In the genomic region with DNA sequence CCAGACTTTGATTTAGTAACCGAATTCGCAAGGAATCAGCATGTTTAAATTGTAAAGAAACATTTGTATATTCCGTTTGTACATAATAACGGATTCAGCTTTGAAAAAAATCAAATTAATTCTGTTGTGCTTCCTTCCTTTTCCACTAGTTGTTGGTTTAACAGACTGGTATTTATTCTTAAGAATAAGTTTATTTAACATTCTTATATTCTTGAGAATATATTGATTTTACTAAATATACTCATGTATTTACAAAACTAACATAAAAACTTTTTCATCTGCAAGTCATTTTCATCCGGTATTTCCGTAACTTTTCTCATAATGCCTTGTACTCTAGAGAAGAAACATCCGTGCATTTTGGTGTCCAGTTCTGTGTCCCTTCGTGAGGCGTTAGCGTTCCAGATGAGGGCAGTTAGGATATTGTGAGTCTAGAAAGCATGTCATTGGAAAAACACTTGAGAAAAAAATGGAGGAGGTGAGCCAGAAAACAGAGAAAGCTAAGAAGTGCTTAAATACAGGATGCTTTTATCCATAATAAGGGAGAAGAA, we compare ENCODE assay signal across 8 cellular contexts. TPM values are rescaled to one million over a fixed set of nuclear protein-coding genes. Genes with fewer than 3 reads are reported as not detected.
DNase-seq lines count a peak whose midpoint lies in the region; ATAC-seq and TF ChIP-seq lines count a peak whose summit lies in the region.

No MANE protein-coding gene starts in this region.

- ATAC-seq in SK-N-SH treated with all-trans-retinoic acid at 6 μM for 48 hours (no peak), gastroesophageal sphincter (no peak), HG02973 (IDR thresholded peaks at IDR 0.05; ENCODE audit: unreplicated experiment) (no peak), HG02610 (IDR thresholded peaks at IDR 0.05; ENCODE audit: unreplicated experiment) (no peak)

- H3K9ac ChIP-seq in SK-N-SH (peak overlapping the region; percentile 83), skeletal muscle tissue (ENCODE audit: low read depth in 1 of 3, low read length in 3 of 3) (peak overlapping the region; percentile 77 to 93 (median 88))

- TF ChIP-seq CTCF in SK-N-SH (IDR thresholded peaks at IDR 0.05) (peak; percentile 27; the same call in 1 of the 2 replicates), VCaP (conservative IDR thresholded peaks at IDR 0.05) (no peak), gastroesophageal sphincter (IDR thresholded peaks at IDR 0.05) (peak in 2 of 4 experiments; percentile 3 to 15)

- no peaks in the 10 kb centered on the region for H3K27me3 ChIP-seq in SK-N-SH (ENCODE audit: insufficient read depth)
- H3K27me3 ChIP-seq in gastroesophageal sphincter = no peaks in the 10 kb centered on the region
- no peaks in the 10 kb centered on the region for H3K27me3 ChIP-seq in skeletal muscle tissue (ENCODE audit: control insufficient read depth in 3 of 3, insufficient read depth in 3 of 3, low read length in 3 of 3)

- H3K79me2 ChIP-seq in SK-N-SH (ENCODE audit: insufficient read depth) = peaks cover 59% of the 10 kb centered on the region

- no peak for TF ChIP-seq RAD21 in SK-N-SH (IDR thresholded peaks at IDR 0.05; ENCODE audit: low read length)

- DNase-seq in SK-N-SH (no peak), cerebellum (ENCODE audit: low spot score) (no peak)

- no peak for TF ChIP-seq EP300 in SK-N-SH (IDR thresholded peaks at IDR 0.05; ENCODE audit: borderline replicate concordance in 1 of 2, low read depth in 1 of 2, low read length in 1 of 2)
- no peak for TF ChIP-seq EP300 in gastroesophageal sphincter (IDR thresholded peaks at IDR 0.05)

- POLR2A ChIA-PET in SK-N-SH (lab: Yijun Ruan, JAX) = interaction anchor here (1.4 kb wide), 1 partner anchor 9 kb away, joined by 3 read pairs; no protein-coding TSS in a partner anchor

- peaks cover 29 to 31% of the 10 kb centered on the region in 2 experiments for H3K36me3 ChIP-seq in SK-N-SH (replicated peaks in 1 of 2; ENCODE audit: control insufficient read depth in 1 of 2, insufficient read depth in 2 of 2, low read length in 1 of 2)
- peaks cover 0 to 19% of the 10 kb centered on the region in 2 donors for H3K36me3 ChIP-seq in gastroesophageal sphincter
- H3K36me3 ChIP-seq in skeletal muscle tissue (ENCODE audit: control insufficient read depth in 3 of 3, insufficient read depth in 3 of 3, low read length in 3 of 3) = no peaks in the 10 kb centered on the region

- H3K4me1 ChIP-seq in SK-N-SH (ENCODE audit: control insufficient read depth in 1 of 2, insufficient read depth in 2 of 2, low read depth in 1 of 2, low read length in 1 of 2) (peaks cover 13 to 34% of the 10 kb centered on the region in 2 experiments; a peak in 3 of 4 replicates), gastroesophageal sphincter (peaks cover 0 to 60% (median 21%) of the 10 kb centered on the region in 3 donors), skeletal muscle tissue (ENCODE audit: control insufficient read depth in 3 of 3, insufficient read depth in 3 of 3, low read length in 3 of 3) (peaks cover 46 to 51% (median 50%) of the 10 kb centered on the region in 3 donors)

- H3K27ac ChIP-seq in SK-N-SH (ENCODE audit: low read depth in 2 of 2, low read length in 1 of 2) (peak overlapping the region; percentile 73 to 88), VCaP (peak overlapping the region; percentile 87), gastroesophageal sphincter (peak overlapping the region; percentile 87 to 99 (median 94)), skeletal muscle tissue (ENCODE audit: low read depth, low read length) (no peak overlapping the region)

- TF ChIP-seq POLR2A in gastroesophageal sphincter (IDR thresholded peaks at IDR 0.05) = no peak

- H3F3A ChIP-seq in SK-N-SH (replicated peaks; ENCODE audit: insufficient read depth) = peaks cover 8% of the 10 kb centered on the region

- no peaks in the 10 kb centered on the region for H3K9me3 ChIP-seq in SK-N-SH
- H3K9me3 ChIP-seq in gastroesophageal sphincter = no peaks in the 10 kb centered on the region
- H3K9me3 ChIP-seq in skeletal muscle tissue (ENCODE audit: control insufficient read depth in 3 of 3, low read length in 3 of 3) = no peaks in the 10 kb centered on the region

- no peaks in the 10 kb centered on the region for H3K9me2 ChIP-seq in SK-N-SH

- H3K4me3 ChIP-seq in SK-N-SH (ENCODE audit: low read depth in 2 of 2, low read length in 1 of 2) (peak overlapping the region; percentile 86 to 91), gastroesophageal sphincter (peak overlapping the region; percentile 74 to 87), skeletal muscle tissue (ENCODE audit: low read length in 3 of 3) (peak overlapping the region; percentile 80 to 93 (median 88))

- peaks cover 42% of the 10 kb centered on the region for H4K20me1 ChIP-seq in SK-N-SH (ENCODE audit: insufficient read depth)

- no peak overlapping the region for H2AFZ ChIP-seq in SK-N-SH (ENCODE audit: low read depth)

- 5% methylated on average over 10 of the region's 10 CpGs for WGBS in SK-N-SH (ENCODE audit: low lambda C conversion rate)
- WGBS in gastroesophageal sphincter (ENCODE audit: low coverage in 1 of 2), 2 donors = 0 to 7% methylated on average over 10 of the region's 10 CpGs

- peak overlapping the region; percentile 96 for H3K4me2 ChIP-seq in SK-N-SH

- CTCF ChIA-PET in SK-N-SH (lab: Yijun Ruan, JAX) = interaction anchor here (1.1 to 9.3 kb wide), 14 partner anchors 9 to 190 kb away, joined by 3 to 100 read pairs (median 8); partner anchors contain the start of genes MYLK4 and SERPINB1

TF ChIP-seq in SK-N-SH, 30 proteins besides CTCF, POLR2A, EP300 and RAD21:
- TF ChIP-seq CHD2 (IDR thresholded peaks at IDR 0.05; ENCODE audit: low read length, partially characterized antibody) (no peak), FOSL2 (IDR thresholded peaks at IDR 0.05; ENCODE audit: borderline replicate concordance, low read depth) (no peak), FOXJ3 (CRISPR knock-in tag; IDR thresholded peaks at IDR 0.05) (no peak), YY1 (IDR thresholded peaks at IDR 0.05; ENCODE audit: low read depth) (no peak), JUND (IDR thresholded peaks at IDR 0.05) (no peak), NFIC (IDR thresholded peaks at IDR 0.05; ENCODE audit: borderline replicate concordance) (no peak)
- TF ChIP-seq, protein P1, sequence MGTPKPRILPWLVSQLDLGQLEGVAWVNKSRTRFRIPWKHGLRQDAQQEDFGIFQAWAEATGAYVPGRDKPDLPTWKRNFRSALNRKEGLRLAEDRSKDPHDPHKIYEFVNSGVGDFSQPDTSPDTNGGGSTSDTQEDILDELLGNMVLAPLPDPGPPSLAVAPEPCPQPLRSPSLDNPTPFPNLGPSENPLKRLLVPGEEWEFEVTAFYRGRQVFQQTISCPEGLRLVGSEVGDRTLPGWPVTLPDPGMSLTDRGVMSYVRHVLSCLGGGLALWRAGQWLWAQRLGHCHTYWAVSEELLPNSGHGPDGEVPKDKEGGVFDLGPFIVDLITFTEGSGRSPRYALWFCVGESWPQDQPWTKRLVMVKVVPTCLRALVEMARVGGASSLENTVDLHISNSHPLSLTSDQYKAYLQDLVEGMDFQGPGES (IDR thresholded peaks at IDR 0.05; ENCODE audit: low read depth, low read length) = no peak

TF ChIP-seq in SK-N-SH treated with all-trans-retinoic acid at 6 μM for 48 hours, 23 proteins besides CTCF, POLR2A, EP300 and RAD21 (continues in another document):
- no peak for TF ChIP-seq CSDC2 (CRISPR knock-in tag; IDR thresholded peaks at IDR 0.05)
- TF ChIP-seq SNAI2 (CRISPR knock-in tag; IDR thresholded peaks at IDR 0.05) = no peak
- no peak for TF ChIP-seq TSHZ2 (CRISPR knock-in tag; IDR thresholded peaks at IDR 0.05)
- TF ChIP-seq, protein P2, sequence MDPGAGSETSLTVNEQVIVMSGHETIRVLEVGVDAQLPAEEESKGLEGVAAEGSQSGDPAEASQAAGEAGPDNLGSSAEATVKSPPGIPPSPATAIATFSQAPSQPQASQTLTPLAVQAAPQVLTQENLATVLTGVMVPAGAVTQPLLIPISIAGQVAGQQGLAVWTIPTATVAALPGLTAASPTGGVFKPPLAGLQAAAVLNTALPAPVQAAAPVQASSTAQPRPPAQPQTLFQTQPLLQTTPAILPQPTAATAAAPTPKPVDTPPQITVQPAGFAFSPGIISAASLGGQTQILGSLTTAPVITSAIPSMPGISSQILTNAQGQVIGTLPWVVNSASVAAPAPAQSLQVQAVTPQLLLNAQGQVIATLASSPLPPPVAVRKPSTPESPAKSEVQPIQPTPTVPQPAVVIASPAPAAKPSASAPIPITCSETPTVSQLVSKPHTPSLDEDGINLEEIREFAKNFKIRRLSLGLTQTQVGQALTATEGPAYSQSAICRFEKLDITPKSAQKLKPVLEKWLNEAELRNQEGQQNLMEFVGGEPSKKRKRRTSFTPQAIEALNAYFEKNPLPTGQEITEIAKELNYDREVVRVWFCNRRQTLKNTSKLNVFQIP (CRISPR knock-in tag; IDR thresholded peaks at IDR 0.05; ENCODE audit: borderline replicate concordance, low read depth) = no peak

RNA-seq across cellular contexts. Expression of gene WRNIP1, which starts 1.6 kb away (rescaled TPM):
- polyA plus RNA-seq in SK-N-SH (2012; rRNA removed) = 47.5 and 49.0 TPM in 2 replicates
- 38.6 and 45.1 TPM in 2 replicates for polyA plus RNA-seq in SK-N-SH (2012; cell fraction: cytosol; rRNA removed)
- polyA plus RNA-seq in SK-N-SH (2012; cell fraction: nucleus; rRNA removed) = 50.2 and 58.7 TPM in 2 replicates
- total RNA-seq in gastroesophageal sphincter (10 to 100 TPM; 48.1 to 66.1 (median 57.1) TPM), skeletal muscle tissue (27.7 TPM), cerebellum (32.3 TPM)

RNA-seq across cellular contexts. Expression of gene MYLK4, which starts 16.1 kb away (rescaled TPM):
- 0.16 and 0.18 TPM in 2 replicates for polyA plus RNA-seq in SK-N-SH (2012; rRNA removed)
- polyA plus RNA-seq in SK-N-SH (2012; cell fraction: cytosol; rRNA removed) = 0.17 and 0.20 TPM in 2 replicates
- polyA plus RNA-seq in SK-N-SH (2012; cell fraction: nucleus; rRNA removed) = 0.41 and 0.69 TPM in 2 replicates
- total RNA-seq in gastroesophageal sphincter (1 to 10 TPM in 1 of 4 donors, under 1 TPM in 3; 0.31 to 1.2 (median 0.56) TPM), skeletal muscle tissue (5.7 TPM), cerebellum (0.45 TPM)
